ENCODE assay signal across 29 cellular contexts in genomic region chr16:9155876-9156275, GRCh38.
"Had no signal": no experiment of that assay in that cellular context is flagged by ENCODE, and none has a peak within 500 bp of the region (broad histone marks: within the 10 kb centered on the region; RNA-seq: fewer than 3 reads in every experiment).

No MANE protein-coding gene starts in this region.

- H3K27ac Mint-ChIP-seq: dendritic cell treated with granulocyte-macrophage colony-stimulating factor and Interleukin-4, amounts not matched to agents 40 ng/mL and 50 ng/mL, for 4 days; effector memory CD8-positive, alpha-beta T cell; endodermal cell had no signal

- DNase-seq: colonic mucosa; cortex of kidney; dermis blood vessel endothelial cell; dorsolateral prefrontal cortex; effector CD4-positive, alpha-beta T cell; effector CD8-positive, alpha-beta T cell; effector memory CD4-positive, alpha-beta T cell; effector memory CD8-positive, alpha-beta T cell; endodermal cell; erythroblast; esophagus squamous epithelium; foreskin fibroblast; foreskin keratinocyte; foreskin melanocyte; gastrocnemius medialis; glutamatergic neuron; head of caudate nucleus; heart right ventricle had no signal

- H3K27ac ChIP-seq: colonic mucosa, coronary artery, epithelial cell of prostate, esophagus muscularis mucosa, esophagus squamous epithelium, foreskin keratinocyte, gastrocnemius medialis, gastroesophageal sphincter, heart left ventricle, heart right ventricle had no signal

- H3K36me3 ChIP-seq: colonic mucosa, esophagus muscularis mucosa, esophagus squamous epithelium, gastrocnemius medialis, gastroesophageal sphincter, heart left ventricle, heart right ventricle had no signal

- FAIRE-seq: colon, endometrium, endothelial cell of umbilical vein, frontal cortex had no signal

- H3K27me3 ChIP-seq: colonic mucosa, dorsolateral prefrontal cortex had no signal

- H3K9me3 ChIP-seq: colonic mucosa, esophagus muscularis mucosa, esophagus squamous epithelium, gastrocnemius medialis, gastroesophageal sphincter, heart left ventricle, heart right ventricle had no signal

- H3K4me3 Mint-ChIP-seq: dendritic cell treated with granulocyte-macrophage colony-stimulating factor and Interleukin-4, amounts not matched to agents 40 ng/mL and 50 ng/mL, for 4 days; effector memory CD8-positive, alpha-beta T cell; endodermal cell had no signal

- H3K4me3 ChIP-seq: colonic mucosa, coronary artery, esophagus muscularis mucosa, esophagus squamous epithelium, gastrocnemius medialis, gastroesophageal sphincter, heart left ventricle, heart right ventricle had no signal

- ATAC-seq: effector memory CD8-positive, alpha-beta T cell; esophagus mucosa; foreskin keratinocyte; gastrocnemius medialis; gastroesophageal sphincter; heart left ventricle; heart right ventricle had no signal

- H3K4me1 ChIP-seq: colonic mucosa, foreskin keratinocyte, gastrocnemius medialis had no signal

- H3K9me3 Mint-ChIP-seq: dendritic cell treated with granulocyte-macrophage colony-stimulating factor and Interleukin-4, amounts not matched to agents 40 ng/mL and 50 ng/mL, for 4 days; effector memory CD8-positive, alpha-beta T cell had no signal
